Comparison of ENCODE assay signal across 28 cellular contexts in genomic region chr17:56488800-56489199, GRCh38.
"Had no signal": no experiment of that assay in that cellular context is flagged by ENCODE, and none has a peak within 500 bp of the region (broad histone marks: within the 10 kb centered on the region; RNA-seq: fewer than 3 reads in every experiment).

No MANE protein-coding gene starts in this region.

- H3K79me2 ChIP-seq: parathyroid adenoma had no signal

- H3K27me3 ChIP-seq: neural progenitor cell, ovary, right lobe of liver, sigmoid colon, spleen, suprapubic skin, testis, tibial artery, transverse colon, upper lobe of right lung, uterus had no signal

- H3K9me3 ChIP-seq: ovary, psoas muscle, right lobe of liver, sigmoid colon, spleen, suprapubic skin, testis, tibial artery, transverse colon, upper lobe of right lung, uterus had no signal

- H3K4me1 ChIP-seq: neural progenitor cell, parathyroid adenoma, psoas muscle, right lobe of liver, sigmoid colon, spleen, suprapubic skin, testis, tibial artery, transverse colon, upper lobe of right lung, uterus had no signal

- H2AFZ ChIP-seq: neural progenitor cell, parathyroid adenoma had no signal

- H3K36me3 ChIP-seq: neural progenitor cell, ovary, right lobe of liver, sigmoid colon, spleen, suprapubic skin, tibial artery, transverse colon, upper lobe of right lung, uterus had no signal

- H3K4me2 ChIP-seq: neural progenitor cell, smooth muscle cell had no signal

- ATAC-seq: natural killer cell; psoas muscle; right cardiac atrium; right lobe of liver; stimulated activated memory B cell treated with anti-CD40 and anti-IgM and Interleukin-4, amounts not matched to agents 10 μg/mL and 1 μg/mL and 100 μg/mL, for 72 hours; stimulated activated naive CD8-positive, alpha-beta T cell treated with anti-CD3 and anti-CD28 coated beads, Interleukin-15, amount 100 ng/mL, for 72 hours; stimulated activated naive CD8-positive, alpha-beta T cell treated with anti-CD3 and anti-CD28 coated beads, Interleukin-15, Interleukin-2, amounts not matched to agents 100 U/mL and 50 U/mL, for 24 hours; upper lobe of right lung had no signal

- DNase-seq: natural killer cell; occipital lobe; ovary; posterior cingulate gyrus; psoas muscle; right cardiac atrium; right lobe of liver; sigmoid colon; spleen; stimulated activated CD4-positive, alpha-beta T cell treated with anti-CD3 and anti-CD28 coated beads, Interleukin-12 subunit alpha, Interleukin-12 subunit beta, amount 100 ng/mL, for 4 hours; stimulated activated CD4-positive, alpha-beta T cell treated with anti-CD3 and anti-CD28 coated beads, Interleukin-1b, Interleukin-23, amount 100 ng/mL, for 48 hours; stimulated activated CD4-positive, alpha-beta T cell treated with anti-CD3 and anti-CD28 coated beads, Interleukin-4, amount 100 ng/mL, for 1 hour; stimulated activated CD4-positive, alpha-beta T cell treated with anti-CD3 and anti-CD28 coated beads, Interleukin-4, amount 100 ng/mL, for 4 hours; stimulated activated CD8-positive, alpha-beta memory T cell treated with anti-CD3 and anti-CD28 coated beads, Interleukin-4, amount 100 ng/mL, for 48 hours; stimulated activated naive CD4-positive, alpha-beta T cell; stimulated activated naive CD8-positive, alpha-beta T cell treated with anti-CD3 and anti-CD28 coated beads, Interleukin-15, amount 100 ng/mL, for 72 hours; stimulated activated naive CD8-positive, alpha-beta T cell treated with anti-CD3 and anti-CD28 coated beads, Interleukin-15, Interleukin-2, amounts not matched to agents 100 U/mL and 50 U/mL, for 24 hours; substantia nigra; testis; tibial artery; transverse colon; upper lobe of right lung; uterus had no signal

- H3K4me3 ChIP-seq: neural progenitor cell, ovary, psoas muscle, right lobe of liver, sigmoid colon, smooth muscle cell, spleen, suprapubic skin, testis, tibial artery, transverse colon, upper lobe of right lung, uterus had no signal

- H3K27ac ChIP-seq: neural progenitor cell, ovary, parathyroid adenoma, psoas muscle, right lobe of liver, sigmoid colon, spleen, suprapubic skin, testis, tibial artery, transverse colon, upper lobe of right lung, uterus had no signal
